17 cellular contexts compared by ENCODE assay signal in the genomic region with DNA sequence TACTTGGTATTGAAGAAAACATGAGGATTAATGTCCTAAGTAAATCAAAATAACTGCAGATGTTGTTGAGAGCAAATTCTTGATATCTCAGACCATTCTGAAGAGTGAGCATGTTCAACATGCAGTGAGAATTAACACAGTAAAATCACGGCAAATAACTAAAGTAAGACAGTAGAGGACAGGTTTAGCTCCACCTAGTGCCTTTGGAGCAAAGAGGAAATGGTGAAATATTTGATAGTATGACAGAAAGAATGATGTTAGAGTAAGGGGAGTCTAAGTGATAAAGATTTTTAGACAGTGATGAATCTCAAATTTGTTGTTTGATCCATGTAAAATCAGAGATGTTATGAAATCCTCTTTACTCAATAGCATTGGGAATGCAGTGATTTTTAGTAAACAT.
A peak's percentile ranks its signal among the peaks of the same experiment; 100 is the strongest.
DNase-seq lines count a peak whose midpoint lies in the region; ATAC-seq and TF ChIP-seq lines count a peak whose summit lies in the region.
"Had no signal": no experiment of that assay in that cellular context is flagged by ENCODE, and none has a peak within 500 bp of the region (broad histone marks: within the 10 kb centered on the region; RNA-seq: fewer than 3 reads in every experiment).

No MANE protein-coding gene starts in this region.

- POLR2A ChIA-PET in A673 (lab: Charles Lee; ENCODE audit: low non-redundant PET): no interaction called here

- intact Hi-C loops in A673 (cut with micrococcal nuclease; ENCODE audit: unreplicated experiment): no loop called here
- intact Hi-C loops in activated T-helper 1 cell treated with anti-CD3 and anti-CD28 coated beads, Interleukin-12 subunit alpha, Interleukin-12 subunit beta, Interleukin-2, Interleukin-4 antibody, amounts not matched to agents 30 ng/mL and 10 ng/mL and 1 ng/mL, durations not matched to agents 14 hours and 24 hours and 36 hours (cut with micrococcal nuclease): no loop called here
- intact Hi-C loops in sigmoid colon (cut with DNase I): no loop called here
- intact Hi-C loops in cardiac septum (cut with DNase I): no loop called here

- TF ChIP-seq CTCF in A673 (conservative IDR thresholded peaks at IDR 0.05; ENCODE audit: low read depth, low read length) (peak; percentile 33; the same call in 1 of the 2 replicates), GM23338 (conservative IDR thresholded peaks at IDR 0.05; ENCODE audit: low read depth in 2 of 2) (peak; percentile 23 to 34; a peak in 2 of 4 replicates), OCI-LY1 (IDR thresholded peaks at IDR 0.05; ENCODE audit: low read length) (peak; percentile 29; the same call in 1 of the 2 replicates), sigmoid colon (IDR thresholded peaks at IDR 0.05) (no peak)

- CTCF ChIA-PET in A673 (lab: Charles Lee): no interaction called here

- no peaks in the 10 kb centered on the region for H3K27me3 Mint-ChIP-seq in GM23338 (ENCODE audit: insufficient read depth, low read depth, poor library complexity)
- no peaks in the 10 kb centered on the region for H3K27me3 Mint-ChIP-seq in activated T-helper 1 cell treated with anti-CD3 and anti-CD28 coated beads, Interleukin-12 subunit alpha, Interleukin-12 subunit beta, Interleukin-2, Interleukin-4 antibody, amounts not matched to agents 30 ng/mL and 10 ng/mL and 1 ng/mL, durations not matched to agents 14 hours and 24 hours and 36 hours (ENCODE audit: insufficient read depth)

- H3K4me3 Mint-ChIP-seq in GM23338: no peak overlapping the region
- H3K4me3 Mint-ChIP-seq in activated T-helper 1 cell treated with anti-CD3 and anti-CD28 coated beads, Interleukin-12 subunit alpha, Interleukin-12 subunit beta, Interleukin-2, Interleukin-4 antibody, amounts not matched to agents 30 ng/mL and 10 ng/mL and 1 ng/mL, durations not matched to agents 14 hours and 24 hours and 36 hours: no peak overlapping the region
- H3K4me3 Mint-ChIP-seq: CD14-positive monocyte, H9 had no signal

- peaks cover 10% of the 10 kb centered on the region for H3K4me1 Mint-ChIP-seq in GM23338
- H3K4me1 Mint-ChIP-seq in activated T-helper 1 cell treated with anti-CD3 and anti-CD28 coated beads, Interleukin-12 subunit alpha, Interleukin-12 subunit beta, Interleukin-2, Interleukin-4 antibody, amounts not matched to agents 30 ng/mL and 10 ng/mL and 1 ng/mL, durations not matched to agents 14 hours and 24 hours and 36 hours (ENCODE audit: low read depth): no peaks in the 10 kb centered on the region
- H3K4me1 Mint-ChIP-seq: CD14-positive monocyte had no signal

- H3K4me2 ChIP-seq in GM23338: no peak overlapping the region
- no peak overlapping the region for H3K4me2 ChIP-seq in OCI-LY1 (ENCODE audit: low read length)

- peaks cover 5% of the 10 kb centered on the region; the same call in 1 of the 3 replicates for H3K36me3 Mint-ChIP-seq in GM23338 (ENCODE audit: low read depth)
- no peaks in the 10 kb centered on the region for H3K36me3 Mint-ChIP-seq in activated T-helper 1 cell treated with anti-CD3 and anti-CD28 coated beads, Interleukin-12 subunit alpha, Interleukin-12 subunit beta, Interleukin-2, Interleukin-4 antibody, amounts not matched to agents 30 ng/mL and 10 ng/mL and 1 ng/mL, durations not matched to agents 14 hours and 24 hours and 36 hours (ENCODE audit: low read depth)
- H3K36me3 Mint-ChIP-seq: CD14-positive monocyte had no signal

- TF ChIP-seq EP300 in sigmoid colon (IDR thresholded peaks at IDR 0.05): no peak

- no peaks in the 10 kb centered on the region for H3K27me3 ChIP-seq in A673 (replicated peaks; ENCODE audit: insufficient read depth, low read depth, low read length, poor library complexity)
- no peaks in the 10 kb centered on the region for H3K27me3 ChIP-seq in GM23338 (ENCODE audit: insufficient read depth)
- H3K27me3 ChIP-seq in OCI-LY1 (ENCODE audit: insufficient read depth, low read length): no peaks in the 10 kb centered on the region
- H3K27me3 ChIP-seq in sigmoid colon: no peaks in the 10 kb centered on the region

- TF ChIP-seq POLR2A in sigmoid colon (IDR thresholded peaks at IDR 0.05): no peak

- H3K9me2 ChIP-seq in GM23338 (ENCODE audit: insufficient read depth): no peaks in the 10 kb centered on the region; the same call in none of the 2 replicates
- H3K9me2 ChIP-seq in OCI-LY1 (ENCODE audit: low read depth, low read length): no peaks in the 10 kb centered on the region

- no peaks in the 10 kb centered on the region for H3K36me3 ChIP-seq in A673 (ENCODE audit: insufficient read depth, low read length, poor library complexity, severe bottlenecking)
- H3K36me3 ChIP-seq in GM23338 (ENCODE audit: insufficient read depth): peaks cover 4% of the 10 kb centered on the region; the same call in 1 of the 2 replicates
- no peaks in the 10 kb centered on the region for H3K36me3 ChIP-seq in OCI-LY1 (ENCODE audit: insufficient read depth, low read length)
- H3K36me3 ChIP-seq in sigmoid colon: no peaks in the 10 kb centered on the region

- H3K79me2 ChIP-seq in GM23338 (replicated peaks; ENCODE audit: insufficient read depth): no peaks in the 10 kb centered on the region
- H3K79me2 ChIP-seq in OCI-LY1 (ENCODE audit: insufficient read depth, low read length): no peaks in the 10 kb centered on the region

- H3K4me3 ChIP-seq in A673 (ENCODE audit: low read depth, low read length, poor library complexity, severe bottlenecking): no peak overlapping the region
- H3K4me3 ChIP-seq in GM23338: no peak overlapping the region
- H3K4me3 ChIP-seq in OCI-LY1 (ENCODE audit: low read depth, low read length, poor library complexity, severe bottlenecking): no peak overlapping the region
- no peak overlapping the region for H3K4me3 ChIP-seq in sigmoid colon
- H3K4me3 ChIP-seq: SK-N-MC had no signal

- H3K9me3 Mint-ChIP-seq in GM23338: peaks cover 13% of the 10 kb centered on the region
- H3K9me3 Mint-ChIP-seq in activated T-helper 1 cell treated with anti-CD3 and anti-CD28 coated beads, Interleukin-12 subunit alpha, Interleukin-12 subunit beta, Interleukin-2, Interleukin-4 antibody, amounts not matched to agents 30 ng/mL and 10 ng/mL and 1 ng/mL, durations not matched to agents 14 hours and 24 hours and 36 hours: peaks cover 13% of the 10 kb centered on the region

- H3K27ac ChIP-seq in A673 (ENCODE audit: low read depth, low read length, poor library complexity, severe bottlenecking): no peak overlapping the region
- no peak overlapping the region for H3K27ac ChIP-seq in GM23338 (ENCODE audit: low read depth)
- H3K27ac ChIP-seq in OCI-LY1 (ENCODE audit: low read depth, low read length, poor library complexity, severe bottlenecking): no peak overlapping the region
- no peak overlapping the region for H3K27ac ChIP-seq in sigmoid colon
- H3K27ac ChIP-seq: SK-N-MC had no signal

- no peaks in the 10 kb centered on the region for H3K4me1 ChIP-seq in A673 (ENCODE audit: insufficient read depth, low read length, poor library complexity, severe bottlenecking)
- H3K4me1 ChIP-seq in GM23338 (ENCODE audit: insufficient read depth): peaks cover 6% of the 10 kb centered on the region
- no peaks in the 10 kb centered on the region for H3K4me1 ChIP-seq in OCI-LY1 (ENCODE audit: insufficient read depth, low read length, severe bottlenecking)
- no peaks in the 10 kb centered on the region for H3K4me1 ChIP-seq in sigmoid colon

- H4K20me1 ChIP-seq in GM23338 (replicated peaks; ENCODE audit: insufficient read depth) (no peaks in the 10 kb centered on the region), OCI-LY1 (ENCODE audit: insufficient read depth, low read length) (no peaks in the 10 kb centered on the region)

- H3F3A ChIP-seq in GM23338 (replicated peaks; ENCODE audit: low read depth): no peaks in the 10 kb centered on the region
- no peaks in the 10 kb centered on the region for H3F3A ChIP-seq in OCI-LY1 (ENCODE audit: insufficient read depth, low read length)

- no peaks in the 10 kb centered on the region for H3K9me3 ChIP-seq in A673 (ENCODE audit: low read depth, low read length, poor library complexity, severe bottlenecking)
- H3K9me3 ChIP-seq in OCI-LY1 (ENCODE audit: low read length): no peaks in the 10 kb centered on the region
- peaks cover 0 to 3% (median 1%) of the 10 kb centered on the region in 4 donors for H3K9me3 ChIP-seq in sigmoid colon

- no peak for ATAC-seq in GM23338

- no peak overlapping the region for H2AFZ ChIP-seq in GM23338
- H2AFZ ChIP-seq in OCI-LY1 (ENCODE audit: low read length): no peak overlapping the region

- DNase-seq in A673 (ENCODE audit: low spot score) (no peak), GM23338 (ENCODE audit: low spot score) (no peak), cerebellum (ENCODE audit: low spot score) (peak; percentile 1), sigmoid colon (no peak), cardiac septum (ENCODE audit: low spot score) (no peak), NCI-H1417 (lab: John Stamatoyannopoulos, UW) (no peak)
- no peak for DNase-seq in activated T-helper 1 cell treated with anti-CD3 and anti-CD28 coated beads, Interleukin-12 subunit alpha, Interleukin-12 subunit beta, Interleukin-2, Interleukin-4 antibody, amounts not matched to agents 30 ng/mL and 10 ng/mL and 1 ng/mL, durations not matched to agents 14 hours and 24 hours and 36 hours (ENCODE audit: low spot score)
- DNase-seq: COR-L47, DMS153, H9, NCI-H1092 treated with DMSO at 0.1 percent for 48 hours, NCI-H1694, NCI-H524, T-helper 1 cell had no signal

- BruUV-seq in A673 (replicated peaks; lab: Mats Ljungman, UMichigan): no TSS peak

- H3K27ac Mint-ChIP-seq in GM23338: no peak overlapping the region
- H3K27ac Mint-ChIP-seq in activated T-helper 1 cell treated with anti-CD3 and anti-CD28 coated beads, Interleukin-12 subunit alpha, Interleukin-12 subunit beta, Interleukin-2, Interleukin-4 antibody, amounts not matched to agents 30 ng/mL and 10 ng/mL and 1 ng/mL, durations not matched to agents 14 hours and 24 hours and 36 hours: no peak overlapping the region
- H3K27ac Mint-ChIP-seq: CD14-positive monocyte, H9 had no signal

- H3K9ac ChIP-seq in OCI-LY1 (ENCODE audit: low read length): no peak overlapping the region

- WGBS in sigmoid colon, 2 donors: 86 to 87% methylated on average over 1 of the region's 1 CpG

TF ChIP-seq in GM23338, 12 proteins besides CTCF, POLR2A, EP300 and RAD21 (continues in another document):
- TF ChIP-seq ZNF114 (CRISPR knock-in tag; IDR thresholded peaks at IDR 0.05): no peak

Comparison
In these comparisons a context has a peak if more than half of its experiments do, and no peak if none do; other contexts are left out.
1. CTCF ChIP-seq: peak in A673 (single experiment), GM23338 (2 of 2) and OCI-LY1 (single experiment); none in sigmoid colon (0 of 4).